ENCODE assay signal across 9 cellular contexts in genomic region chr2:17521621-17522020, GRCh38. TPM values are rescaled to one million over a fixed set of nuclear protein-coding genes. Genes with fewer than 3 reads are reported as not detected.
"Had no signal": no experiment of that assay in that cellular context is flagged by ENCODE, and none has a peak within 500 bp of the region (broad histone marks: within the 10 kb centered on the region; RNA-seq: fewer than 3 reads in every experiment).

No MANE protein-coding gene starts in this region.

- H3K4me3 ChIP-seq: K562 had no signal

- DNase-seq: IMR-90, KBM-7, KG1 had no signal

- FAIRE-seq: HTR-8/SVneo, K562 had no signal

- ATAC-seq: K562 had no signal

- H3K27ac ChIP-seq: HL-60 had no signal

RNA-seq across cellular contexts. Expression of gene RAD51AP2, which starts 3.4 kb away (rescaled TPM):
- total RNA-seq: HT-29, HT1080, IMR-90 had no signal
- polyA plus RNA-seq: IgD-negative memory B cell, IMR-90 had no signal

RNA-seq across cellular contexts. Expression of gene VSNL1, which starts 18.9 kb away (rescaled TPM):
- total RNA-seq: HT-29, HT1080, K562 had no signal
- polyA plus RNA-seq: IgD-negative memory B cell had no signal
